In the genomic region with DNA sequence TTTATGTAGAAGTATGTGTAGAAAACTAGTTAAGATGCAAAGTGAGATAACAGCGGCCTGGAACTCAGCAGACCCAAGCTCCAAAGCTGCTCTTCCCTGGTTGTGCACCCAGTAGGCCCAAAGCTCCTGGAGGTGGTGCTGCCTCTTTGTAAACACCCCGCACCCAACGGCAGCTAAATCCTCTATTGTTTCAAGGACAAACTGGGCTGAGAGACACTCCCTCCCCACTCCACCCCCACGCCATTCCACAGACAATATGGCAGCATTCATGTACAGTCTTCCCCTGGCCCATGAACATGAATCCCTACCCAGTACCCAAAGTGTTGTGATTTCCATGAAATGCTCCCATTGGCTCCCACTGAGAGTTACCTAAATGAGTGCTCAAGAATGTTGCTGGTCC, we compare ENCODE assay signal across 19 cellular contexts.
DNase-seq lines count a peak whose midpoint lies in the region; ATAC-seq and TF ChIP-seq lines count a peak whose summit lies in the region.
"Had no signal": no experiment of that assay in that cellular context is flagged by ENCODE, and none has a peak within 500 bp of the region (broad histone marks: within the 10 kb centered on the region; RNA-seq: fewer than 3 reads in every experiment).

No MANE protein-coding gene starts in this region.

- H2AFZ ChIP-seq in OCI-LY1 (ENCODE audit: low read length): no peak overlapping the region

- peaks cover 76% of the 10 kb centered on the region for H3K36me3 ChIP-seq in OCI-LY1 (ENCODE audit: insufficient read depth, low read length)

- H3F3A ChIP-seq in OCI-LY1 (ENCODE audit: insufficient read depth, low read length): no peaks in the 10 kb centered on the region

- 0 out of 2 replicates have a peak, but pooled peaks cover 4% of the 10 kb centered on the region for H3K79me2 ChIP-seq in OCI-LY1 (ENCODE audit: insufficient read depth, low read length)

- no peaks in the 10 kb centered on the region for H3K9me2 ChIP-seq in OCI-LY1 (ENCODE audit: low read depth, low read length)

- peaks cover 24% of the 10 kb centered on the region for H3K4me1 Mint-ChIP-seq in activated CD4-positive, alpha-beta T cell treated with anti-CD3 and anti-CD28 coated beads, Interleukin-2, amount 10 ng/mL, durations not matched to agents 24 days and 14 days
- H3K4me1 Mint-ChIP-seq in effector memory CD8-positive, alpha-beta T cell (ENCODE audit: low read depth in 2 of 2): peaks cover 36 to 52% of the 10 kb centered on the region in 2 donors
- H3K4me1 Mint-ChIP-seq in stimulated activated effector memory CD8-positive, alpha-beta T cell treated with anti-CD3 and anti-CD28 coated beads, Interleukin-12 subunit alpha, Interleukin-12 subunit beta, amount 100 ng/mL, for 72 hours: peaks cover 49% of the 10 kb centered on the region

- H3K4me3 ChIP-seq in OCI-LY1 (ENCODE audit: low read depth, low read length, poor library complexity, severe bottlenecking): no peak overlapping the region
- H3K4me3 ChIP-seq: Peyer's patch had no signal

- no peaks in the 10 kb centered on the region for H3K27me3 Mint-ChIP-seq in activated CD4-positive, alpha-beta T cell treated with anti-CD3 and anti-CD28 coated beads, Interleukin-2, amount 10 ng/mL, durations not matched to agents 24 days and 14 days
- no peaks in the 10 kb centered on the region for H3K27me3 Mint-ChIP-seq in effector memory CD8-positive, alpha-beta T cell

- no peak overlapping the region for H3K4me2 ChIP-seq in OCI-LY1 (ENCODE audit: low read length)

- peak overlapping the region; percentile 9 for H3K27ac ChIP-seq in OCI-LY1 (ENCODE audit: low read depth, low read length, poor library complexity, severe bottlenecking)
- H3K27ac ChIP-seq: Peyer's patch had no signal

- peaks cover 46% of the 10 kb centered on the region for H3K36me3 Mint-ChIP-seq in activated CD4-positive, alpha-beta T cell treated with anti-CD3 and anti-CD28 coated beads, Interleukin-2, amount 10 ng/mL, durations not matched to agents 24 days and 14 days (ENCODE audit: low read depth)
- H3K36me3 Mint-ChIP-seq in effector memory CD8-positive, alpha-beta T cell (ENCODE audit: insufficient read depth): peaks cover 28% of the 10 kb centered on the region
- H3K36me3 Mint-ChIP-seq in stimulated activated effector memory CD8-positive, alpha-beta T cell treated with anti-CD3 and anti-CD28 coated beads, Interleukin-12 subunit alpha, Interleukin-12 subunit beta, amount 100 ng/mL, for 72 hours: peaks cover 36% of the 10 kb centered on the region

- no peaks in the 10 kb centered on the region for H3K9me3 ChIP-seq in OCI-LY1 (ENCODE audit: low read length)
- H3K9me3 ChIP-seq: Peyer's patch had no signal

- H3K9me3 Mint-ChIP-seq in activated CD4-positive, alpha-beta T cell treated with anti-CD3 and anti-CD28 coated beads, Interleukin-2, amount 10 ng/mL, durations not matched to agents 24 days and 14 days: no peaks in the 10 kb centered on the region
- no peaks in the 10 kb centered on the region for H3K9me3 Mint-ChIP-seq in effector memory CD8-positive, alpha-beta T cell
- H3K9me3 Mint-ChIP-seq in stimulated activated effector memory CD8-positive, alpha-beta T cell treated with anti-CD3 and anti-CD28 coated beads, Interleukin-12 subunit alpha, Interleukin-12 subunit beta, amount 100 ng/mL, for 72 hours: no peaks in the 10 kb centered on the region
- H3K9me3 Mint-ChIP-seq: HFFc6 had no signal

- H3K27me3 ChIP-seq in OCI-LY1 (ENCODE audit: insufficient read depth, low read length): no peaks in the 10 kb centered on the region
- H3K27me3 ChIP-seq: Peyer's patch had no signal

- peaks cover 36% of the 10 kb centered on the region for H3K4me1 ChIP-seq in OCI-LY1 (ENCODE audit: insufficient read depth, low read length, severe bottlenecking)
- H3K4me1 ChIP-seq: Peyer's patch had no signal

- H4K20me1 ChIP-seq in OCI-LY1 (ENCODE audit: insufficient read depth, low read length): no peaks in the 10 kb centered on the region

- no peak for DNase-seq in activated CD4-positive, alpha-beta T cell treated with anti-CD3 and anti-CD28 coated beads, Interleukin-2, amount 10 ng/mL, durations not matched to agents 24 days and 14 days
- DNase-seq in activated CD4-positive, alpha-beta T cell treated with anti-CD3 and anti-CD28 coated beads for 4 hours: no peak
- no peak for DNase-seq in effector memory CD8-positive, alpha-beta T cell
- no peak for DNase-seq in stimulated activated effector memory CD8-positive, alpha-beta T cell treated with anti-CD3 and anti-CD28 coated beads, Interleukin-12 subunit alpha, Interleukin-12 subunit beta, amount 100 ng/mL, for 72 hours (ENCODE audit: low spot score in 2 of 2)
- no peak for DNase-seq in inferior parietal cortex (ENCODE audit: extremely low spot score)
- no peak for DNase-seq in NOMO-1 treated with DMSO at 0.1 percent for 48 hours (lab: John Stamatoyannopoulos, UW; ENCODE audit: unreplicated experiment)
- DNase-seq: 8988T, C1 segment of cervical spinal cord, Calu3, GF-D8, HFFc6, NCI-H1417, NCI-H2029, NCI-H510A, NCI-H82, Right ventricle myocardium superior had no signal

- no peak overlapping the region for H3K4me3 Mint-ChIP-seq in activated CD4-positive, alpha-beta T cell treated with anti-CD3 and anti-CD28 coated beads, Interleukin-2, amount 10 ng/mL, durations not matched to agents 24 days and 14 days
- H3K4me3 Mint-ChIP-seq in effector memory CD8-positive, alpha-beta T cell: peak overlapping the region in 1 of 2 donors; percentile 68
- peak overlapping the region; percentile 46 for H3K4me3 Mint-ChIP-seq in stimulated activated effector memory CD8-positive, alpha-beta T cell treated with anti-CD3 and anti-CD28 coated beads, Interleukin-12 subunit alpha, Interleukin-12 subunit beta, amount 100 ng/mL, for 72 hours
- H3K4me3 Mint-ChIP-seq: HFFc6 had no signal

- no peak for ATAC-seq in effector memory CD8-positive, alpha-beta T cell (replicated peaks)
- ATAC-seq in stimulated activated effector memory CD8-positive, alpha-beta T cell treated with anti-CD3 and anti-CD28 coated beads, Interleukin-12 subunit alpha, Interleukin-12 subunit beta, amount 100 ng/mL, for 72 hours: no peak
- ATAC-seq in GM21723 (IDR thresholded peaks at IDR 0.05; ENCODE audit: unreplicated experiment): no peak

- intact Hi-C loops in activated CD4-positive, alpha-beta T cell treated with anti-CD3 and anti-CD28 coated beads, Interleukin-2, amount 10 ng/mL, durations not matched to agents 24 days and 14 days (cut with micrococcal nuclease): no loop called here

- no peak overlapping the region for H3K9ac ChIP-seq in OCI-LY1 (ENCODE audit: low read length)

- H3K27ac Mint-ChIP-seq in activated CD4-positive, alpha-beta T cell treated with anti-CD3 and anti-CD28 coated beads, Interleukin-2, amount 10 ng/mL, durations not matched to agents 24 days and 14 days: peak overlapping the region; percentile 29
- H3K27ac Mint-ChIP-seq in effector memory CD8-positive, alpha-beta T cell: peak overlapping the region; percentile 47 to 88
- H3K27ac Mint-ChIP-seq in stimulated activated effector memory CD8-positive, alpha-beta T cell treated with anti-CD3 and anti-CD28 coated beads, Interleukin-12 subunit alpha, Interleukin-12 subunit beta, amount 100 ng/mL, for 72 hours: no peak overlapping the region
- H3K27ac Mint-ChIP-seq: HFFc6 had no signal

- TF ChIP-seq CTCF in OCI-LY1 (IDR thresholded peaks at IDR 0.05; ENCODE audit: low read length): no peak
